Comparison of ENCODE assay signal across 27 cellular contexts in genomic region chr9:76257224-76257794, GRCh38.
DNase-seq lines count a peak whose midpoint lies in the region; ATAC-seq and TF ChIP-seq lines count a peak whose summit lies in the region.
"Had no signal": no experiment of that assay in that cellular context is flagged by ENCODE, and none has a peak within 500 bp of the region (broad histone marks: within the 10 kb centered on the region; RNA-seq: fewer than 3 reads in every experiment).

No MANE protein-coding gene starts in this region.

- WGBS in esophagus squamous epithelium, 2 donors, result 63 to 77% methylated on average over 3 to 7 of the region's 7 CpGs
- no CpG with 5 or more reads among the region's 7 CpGs for WGBS in neuronal stem cell (ENCODE audit: extremely low coverage in 2 of 2, insufficient read length in 2 of 2, insufficient replicate concordance in 1 of 2), 2 donors

- H3K9ac ChIP-seq in neuronal stem cell (ENCODE audit: low read depth, low read length, poor library complexity), result no peak overlapping the region
- H3K9ac ChIP-seq: KMS-11 had no signal

- no peak overlapping the region for H3K4me3 Mint-ChIP-seq in natural killer cell
- H3K4me3 Mint-ChIP-seq: activated B cell treated with CpG ODN at 0.5 μM for 24 hours; activated naive CD4-positive, alpha-beta T cell treated with anti-CD3 and anti-CD28 coated beads, Interleukin-2, amount 50 U/mL, for 24 hours; immature natural killer cell had no signal

- peak overlapping the region; percentile 48 for H2AK5ac ChIP-seq in neuronal stem cell (ENCODE audit: low read depth, low read length)

- H3K9me3 ChIP-seq in esophagus squamous epithelium, result no peaks in the 10 kb centered on the region
- no peaks in the 10 kb centered on the region for H3K9me3 ChIP-seq in neuronal stem cell (replicated peaks in 1 of 2; ENCODE audit: control insufficient read depth in 2 of 2, insufficient read depth in 1 of 2, low read depth in 1 of 2, low read length in 2 of 2)
- H3K9me3 ChIP-seq in uterus, result no peaks in the 10 kb centered on the region
- H3K9me3 ChIP-seq: breast epithelium, spleen, upper lobe of right lung had no signal

- no peak overlapping the region for H3K4ac ChIP-seq in neuronal stem cell (ENCODE audit: low read length)

- intact Hi-C loops in esophagus squamous epithelium (cut with DNase I), result no loop called here
- intact Hi-C loops in uterus (cut with DNase I; ENCODE audit: low total_unique reads), result no loop called here
- intact Hi-C loops in natural killer cell (cut with micrococcal nuclease), result no loop called here

- DNase-seq in NCI-H146 (lab: John Stamatoyannopoulos, UW) (peak; percentile 20), NCI-H146 treated with DMSO at 0.1 percent for 48 hours (lab: John Stamatoyannopoulos, UW; ENCODE audit: unreplicated experiment) (no peak), esophagus squamous epithelium (lab: John Stamatoyannopoulos, UW) (no peak), neuronal stem cell (ENCODE audit: low spot score) (no peak), uterus (peak; percentile 43 to 56), foreskin melanocyte (no peak), natural killer cell (no peak)
- DNase-seq in activated CD4-positive, CD25-positive, alpha-beta regulatory T cell (lab: John Stamatoyannopoulos, UW), result no peak
- DNase-seq: 8988T; activated B cell treated with CpG ODN at 0.5 μM for 24 hours; amygdala; effector CD8-positive, alpha-beta T cell; foreskin keratinocyte; HCEC 1CT; immature natural killer cell; mesendoderm; NCI-H1436 treated with DMSO at 0.1 percent for 48 hours; NK-92 treated with Interleukin-12 subunit alpha and Interleukin-12 subunit beta, amount 100 ng/mL, for 24 hours; retina; SIG-M5; spleen; substantia nigra; SW 1271; upper lobe of right lung had no signal

- H3K27ac ChIP-seq in esophagus squamous epithelium (peak overlapping the region in 3 of 4 donors; percentile 29 to 80 (median 61)), neuronal stem cell (replicated peaks; ENCODE audit: low read length) (no peak overlapping the region), uterus (peak overlapping the region in 1 of 2 donors; percentile 73)
- H3K27ac ChIP-seq: foreskin keratinocyte, KMS-11, spleen had no signal

- H3K4me2 ChIP-seq in neuronal stem cell (ENCODE audit: insufficient read depth, low read length, poor library complexity, severe bottlenecking), result no peak overlapping the region
- H3K4me2 ChIP-seq: KMS-11 had no signal

- peaks cover 3 to 26% of the 10 kb centered on the region in 2 donors for H3K27me3 Mint-ChIP-seq in natural killer cell (ENCODE audit: low read depth in 2 of 2)
- H3K27me3 Mint-ChIP-seq: activated B cell treated with CpG ODN at 0.5 μM for 24 hours; activated naive CD4-positive, alpha-beta T cell treated with anti-CD3 and anti-CD28 coated beads, Interleukin-2, amount 50 U/mL, for 24 hours had no signal

- H3K4me1 ChIP-seq in esophagus squamous epithelium, result peaks cover 0 to 19% (median 0%) of the 10 kb centered on the region in 3 donors
- no peaks in the 10 kb centered on the region for H3K4me1 ChIP-seq in neuronal stem cell (ENCODE audit: control insufficient read depth in 2 of 2, insufficient read depth in 1 of 2, low read depth in 1 of 2, low read length in 2 of 2)
- peaks cover 6 to 9% of the 10 kb centered on the region in 2 donors for H3K4me1 ChIP-seq in uterus
- H3K4me1 ChIP-seq: foreskin keratinocyte, spleen had no signal

- no peaks in the 10 kb centered on the region for H3K36me3 Mint-ChIP-seq in natural killer cell
- H3K36me3 Mint-ChIP-seq: activated naive CD4-positive, alpha-beta T cell treated with anti-CD3 and anti-CD28 coated beads, Interleukin-2, amount 50 U/mL, for 24 hours; immature natural killer cell had no signal

- no peak for ATAC-seq in natural killer cell
- ATAC-seq: foreskin keratinocyte, upper lobe of right lung had no signal

- no peaks in the 10 kb centered on the region for H3K4me1 Mint-ChIP-seq in natural killer cell
- H3K4me1 Mint-ChIP-seq: activated B cell treated with CpG ODN at 0.5 μM for 24 hours; activated naive CD4-positive, alpha-beta T cell treated with anti-CD3 and anti-CD28 coated beads, Interleukin-2, amount 50 U/mL, for 24 hours; immature natural killer cell had no signal

- H2AFZ ChIP-seq in neuronal stem cell (ENCODE audit: low read length), result no peak overlapping the region

- peak overlapping the region; percentile 79 for H3K18ac ChIP-seq in neuronal stem cell (ENCODE audit: low read length)

- H3K9me3 Mint-ChIP-seq in natural killer cell, result no peaks in the 10 kb centered on the region
- H3K9me3 Mint-ChIP-seq: activated B cell treated with CpG ODN at 0.5 μM for 24 hours; activated naive CD4-positive, alpha-beta T cell treated with anti-CD3 and anti-CD28 coated beads, Interleukin-2, amount 50 U/mL, for 24 hours had no signal

- H3K23ac ChIP-seq in neuronal stem cell (ENCODE audit: low read depth, low read length, poor library complexity), result no peak overlapping the region

- H3K36me3 ChIP-seq in esophagus squamous epithelium, result no peaks in the 10 kb centered on the region
- no peaks in the 10 kb centered on the region for H3K36me3 ChIP-seq in neuronal stem cell (replicated peaks in 1 of 2; ENCODE audit: control insufficient read depth in 2 of 2, insufficient read depth in 2 of 2, low read length in 2 of 2)
- no peaks in the 10 kb centered on the region for H3K36me3 ChIP-seq in uterus
- H3K36me3 ChIP-seq: breast epithelium, spleen, upper lobe of right lung had no signal

- H3K27ac Mint-ChIP-seq in natural killer cell, result no peak overlapping the region
- H3K27ac Mint-ChIP-seq: activated B cell treated with CpG ODN at 0.5 μM for 24 hours; activated naive CD4-positive, alpha-beta T cell treated with anti-CD3 and anti-CD28 coated beads, Interleukin-2, amount 50 U/mL, for 24 hours; immature natural killer cell had no signal

- peak overlapping the region; percentile 43 for H3K14ac ChIP-seq in neuronal stem cell (ENCODE audit: low read length)

- no peak overlapping the region for H4K8ac ChIP-seq in neuronal stem cell (ENCODE audit: low read depth, low read length)

- H2BK12ac ChIP-seq in neuronal stem cell (ENCODE audit: low read length), result no peak overlapping the region

- H3K27me3 ChIP-seq in esophagus squamous epithelium, result no peaks in the 10 kb centered on the region
- H3K27me3 ChIP-seq in neuronal stem cell (ENCODE audit: control insufficient read depth in 3 of 3, insufficient read depth in 3 of 3, low read depth in 1 of 3, low read length in 3 of 3), result peaks cover 0 to 11% (median 0%) of the 10 kb centered on the region in 3 experiments
- no peaks in the 10 kb centered on the region for H3K27me3 ChIP-seq in uterus
- H3K27me3 ChIP-seq: breast epithelium, spleen, upper lobe of right lung had no signal

- H2BK15ac ChIP-seq in neuronal stem cell (ENCODE audit: low read length), result peak overlapping the region; percentile 40

- no peaks in the 10 kb centered on the region for H3K79me1 ChIP-seq in neuronal stem cell (ENCODE audit: low read depth, low read length)

- H4K91ac ChIP-seq in neuronal stem cell (ENCODE audit: low read depth, low read length, poor library complexity), result no peak overlapping the region

- H2BK5ac ChIP-seq in neuronal stem cell (ENCODE audit: low read length), result no peak overlapping the region

- H3K4me3 ChIP-seq in esophagus squamous epithelium (no peak overlapping the region), neuronal stem cell (ENCODE audit: low read length in 2 of 2) (no peak overlapping the region), uterus (no peak overlapping the region)
- H3K4me3 ChIP-seq: breast epithelium, spleen, upper lobe of right lung had no signal

- TF ChIP-seq CTCF in esophagus squamous epithelium (IDR thresholded peaks at IDR 0.05) (no peak), uterus (IDR thresholded peaks at IDR 0.05) (no peak), natural killer cell (IDR thresholded peaks at IDR 0.05) (no peak)

- H2BK120ac ChIP-seq in neuronal stem cell (ENCODE audit: low read depth, low read length), result peak overlapping the region; percentile 56

- TF ChIP-seq POLR2A in esophagus squamous epithelium (IDR thresholded peaks at IDR 0.05) (no peak), uterus (IDR thresholded peaks at IDR 0.05) (no peak)

Comparison
In these comparisons a context has a peak if more than half of its experiments do, and no peak if none do; other contexts are left out.
1. DNase-seq: peak in NCI-H146 (single experiment) and uterus (2 of 2); none in NCI-H146 treated with DMSO at 0.1 percent for 48 hours (single experiment), esophagus squamous epithelium (single experiment), neuronal stem cell (single experiment), foreskin melanocyte (single experiment), natural killer cell (single experiment) and activated CD4-positive, CD25-positive, alpha-beta regulatory T cell (0 of 4).